ENCODE assay signal across 27 cellular contexts in the genomic region with DNA sequence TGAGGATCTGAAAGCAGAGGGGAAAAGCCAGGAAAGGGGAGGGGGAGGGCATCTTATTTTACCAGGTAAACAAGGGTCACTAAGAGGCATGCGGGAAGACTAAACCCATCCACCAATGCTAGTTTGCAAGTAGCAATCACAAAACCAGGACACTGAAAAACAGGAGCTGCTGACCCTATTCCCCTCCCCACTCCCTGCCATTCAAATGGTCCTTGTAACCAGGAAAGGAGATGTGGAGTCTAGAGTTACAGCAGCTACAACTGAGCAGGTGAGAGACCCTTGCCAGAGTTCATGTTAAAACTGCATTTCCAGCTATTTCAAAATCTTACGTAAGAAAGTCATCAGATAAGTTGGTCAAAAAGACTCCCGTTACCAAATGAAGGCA.
"Had no signal": no experiment of that assay in that cellular context is flagged by ENCODE, and none has a peak within 500 bp of the region (broad histone marks: within the 10 kb centered on the region; RNA-seq: fewer than 3 reads in every experiment).

No MANE protein-coding gene starts in this region.

- H3K36me3 ChIP-seq: adrenal gland, SJCRH30 had no signal

- H3K9me3 Mint-ChIP-seq: activated CD8-positive, alpha-beta T cell treated with anti-CD3 and anti-CD28 coated beads for 36 hours; T-helper 1 cell treated with Interleukin-12 subunit alpha and Interleukin-12 subunit beta and Interleukin-4 antibody, amounts not matched to agents 30 μg/mL and 1 μg/mL, for 36 hours had no signal

- DNase-seq: activated CD4-positive, alpha-beta T cell treated with anti-CD3 and anti-CD28 coated beads for 4 hours; activated CD8-positive, alpha-beta memory T cell treated with anti-CD3 and anti-CD28 coated beads, Interleukin-2, amount 50 U/mL, for 4 hours; activated CD8-positive, alpha-beta T cell treated with anti-CD3 and anti-CD28 coated beads for 36 hours; activated naive CD4-positive, alpha-beta T cell treated with anti-CD3 and anti-CD28 coated beads, Interleukin-2, amount 50 U/mL, for 16 hours; activated naive CD8-positive, alpha-beta T cell treated with anti-CD3 and anti-CD28 coated beads, Interleukin-2, amount 10 ng/mL, durations not matched to agents 7 days and 5 days; cerebellar nuclear complex; Kasumi-1; KBM-7; NCI-H1048; NCI-H1417; NCI-H1930; NCI-H2107; NCI-H226; NCI-H526; NCI-H774; NK-92 treated with Interleukin-12 subunit alpha and Interleukin-12 subunit beta, amount 100 ng/mL, for 24 hours; OCI-M1; RPMI8226; SK-N-SH; T1000 had no signal

- H3K4me1 ChIP-seq: adrenal gland had no signal

- ATAC-seq: activated CD4-positive, CD25-positive, alpha-beta regulatory T cell treated with anti-CD3 and anti-CD28 coated beads, Interleukin-2, amount 50 U/mL, for 24 hours; activated CD8-positive, alpha-beta T cell treated with anti-CD3 and anti-CD28 coated beads for 36 hours; Panc1; Right ventricle myocardium inferior had no signal

- H3K27me3 ChIP-seq: adrenal gland had no signal

- H3K4me3 Mint-ChIP-seq: activated CD8-positive, alpha-beta T cell treated with anti-CD3 and anti-CD28 coated beads for 36 hours; activated naive CD8-positive, alpha-beta T cell treated with anti-CD3 and anti-CD28 coated beads, Interleukin-2, amount 10 ng/mL, durations not matched to agents 7 days and 5 days; T-helper 1 cell treated with Interleukin-12 subunit alpha and Interleukin-12 subunit beta and Interleukin-4 antibody, amounts not matched to agents 30 μg/mL and 1 μg/mL, for 36 hours had no signal

- H3K36me3 Mint-ChIP-seq: activated naive CD8-positive, alpha-beta T cell treated with anti-CD3 and anti-CD28 coated beads, Interleukin-2, amount 10 ng/mL, durations not matched to agents 7 days and 5 days had no signal

- H3K9me3 ChIP-seq: adrenal gland, SJCRH30, SK-N-SH had no signal

- H3K27ac Mint-ChIP-seq: activated CD8-positive, alpha-beta T cell treated with anti-CD3 and anti-CD28 coated beads for 36 hours; activated naive CD8-positive, alpha-beta T cell treated with anti-CD3 and anti-CD28 coated beads, Interleukin-2, amount 10 ng/mL, durations not matched to agents 7 days and 5 days; T-helper 1 cell treated with Interleukin-12 subunit alpha and Interleukin-12 subunit beta and Interleukin-4 antibody, amounts not matched to agents 30 μg/mL and 1 μg/mL, for 36 hours had no signal

- H3K4me3 ChIP-seq: adrenal gland, SJCRH30 had no signal

- H3K4me1 Mint-ChIP-seq: activated naive CD8-positive, alpha-beta T cell treated with anti-CD3 and anti-CD28 coated beads, Interleukin-2, amount 10 ng/mL, durations not matched to agents 7 days and 5 days had no signal

- H3K27ac ChIP-seq: adrenal gland, SJCRH30, VCaP had no signal

- H3K9ac ChIP-seq: SK-N-SH had no signal
